In the genomic region with DNA sequence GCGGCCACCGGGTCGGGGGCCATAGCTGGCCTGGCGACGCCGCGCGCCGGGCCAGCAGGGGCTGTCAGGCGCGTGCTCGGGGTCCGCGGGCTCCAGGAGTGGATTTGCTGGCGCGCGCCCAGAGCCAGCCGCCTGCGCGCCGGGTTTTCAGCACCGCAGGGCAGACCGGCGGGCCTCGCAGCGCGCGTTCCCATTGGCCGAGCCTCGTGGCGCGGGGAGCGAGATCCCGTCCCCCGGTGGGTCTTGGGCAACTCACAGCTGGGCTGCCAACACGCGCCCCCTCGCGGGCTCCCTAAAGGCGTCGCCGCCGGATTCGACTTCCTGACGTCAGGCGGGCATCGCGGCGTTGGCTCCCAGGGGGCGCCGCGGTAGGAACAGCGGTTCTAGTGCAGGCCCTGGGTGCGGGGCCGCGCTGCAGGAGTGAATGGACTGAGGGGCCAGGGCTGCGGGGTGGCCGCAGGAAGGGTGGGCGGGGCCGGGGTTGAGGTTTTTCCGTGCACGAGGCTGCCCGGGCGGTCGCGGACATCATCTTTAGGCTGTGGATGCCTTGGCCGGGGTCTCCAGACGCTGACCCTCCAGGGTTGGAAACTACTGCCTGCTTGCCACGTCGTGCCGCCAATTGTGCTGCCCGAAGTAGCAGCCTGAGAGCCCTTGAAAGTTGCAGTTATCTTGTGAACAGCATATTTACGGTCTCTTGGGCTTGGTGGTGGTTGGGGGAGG, we compare ENCODE assay signal across 8 cellular contexts. TPM values are rescaled to one million over a fixed set of nuclear protein-coding genes. Genes with fewer than 3 reads are reported as not detected.
A peak's percentile ranks its signal among the peaks of the same experiment; 100 is the strongest.
DNase-seq lines count a peak whose midpoint lies in the region; ATAC-seq and TF ChIP-seq lines count a peak whose summit lies in the region.

FADS1 (minus strand) TSS at position 268 of the 720 bp plus-strand sequence; CDS start at position 194, 74 bp downstream.

- H3K9me3 ChIP-seq in HCT116 (ENCODE audit: control insufficient read depth in 1 of 2, insufficient read depth in 1 of 2, low read depth in 1 of 2, low read length in 2 of 2) (no peaks in the 10 kb centered on the region), SU-DHL-6 (ENCODE audit: insufficient read depth, low read length) (no peaks in the 10 kb centered on the region), ovary (no peaks in the 10 kb centered on the region), transverse colon (no peaks in the 10 kb centered on the region)

- H3K4me2 ChIP-seq in HCT116 (ENCODE audit: low read length) (peak within 1 kb of the TSS; percentile 80), SU-DHL-6 (ENCODE audit: low read depth, low read length, poor library complexity, severe bottlenecking) (peak within 1 kb of the TSS; percentile 64)

- H3K4me1 ChIP-seq in HCT116 (ENCODE audit: control insufficient read depth in 1 of 2, insufficient read depth in 2 of 2, low read length in 2 of 2) (peaks cover 32 to 57% of the 10 kb centered on the region in 2 experiments), ovary (ENCODE audit: insufficient read depth) (no peaks in the 10 kb centered on the region), transverse colon (peaks cover 0 to 34% (median 22%) of the 10 kb centered on the region in 4 donors)

- WGBS in ovary, 3 donors = 0% methylated on average over 42 to 73 of the region's 73 CpGs
- 3% methylated on average over 50 of the region's 73 CpGs; no CpG with 5 or more reads in 1 of the 2 donors for WGBS in transverse colon (ENCODE audit: low coverage in 1 of 2), 2 donors

- no peaks in the 10 kb centered on the region for H3K9me3 Mint-ChIP-seq in activated naive CD8-positive, alpha-beta T cell treated with anti-CD3 and anti-CD28 coated beads, Interleukin-2, amount 50 U/mL, for 24 hours

- POLR2A ChIA-PET in HCT116 (lab: Charles Lee) = interaction anchor here (0.6 to 3.5 kb wide), 2 partner anchors 11 to 229 kb away, joined by 3 to 15 read pairs; no protein-coding TSS in a partner anchor

- H3K27me3 ChIP-seq in HCT116 (ENCODE audit: insufficient read depth, low read length) (no peaks in the 10 kb centered on the region), SU-DHL-6 (ENCODE audit: low read length) (no peaks in the 10 kb centered on the region), ovary (no peaks in the 10 kb centered on the region), transverse colon (peaks cover 28% of the 10 kb centered on the region)

- H3F3A ChIP-seq in SU-DHL-6 (ENCODE audit: insufficient read depth) = peaks cover 20% of the 10 kb centered on the region

- TF ChIP-seq CTCF in HCT116 (IDR thresholded peaks at IDR 0.05 in 2 of 3, conservative IDR thresholded peaks at IDR 0.05 in 1 of 3; ENCODE audit: borderline replicate concordance in 1 of 3, insufficient read depth in 1 of 3, low read depth in 2 of 3, low read length in 2 of 3) (peak in 2 of 3 experiments; percentile 41 to 64; a peak in 3 of 6 replicates), SU-DHL-6 (IDR thresholded peaks at IDR 0.05; ENCODE audit: insufficient read depth, low read length, poor library complexity, severe bottlenecking) (peak; percentile 67), ovary (IDR thresholded peaks at IDR 0.05) (peak; percentile 43 to 60 (median 56)), transverse colon (IDR thresholded peaks at IDR 0.05) (peak; percentile 31 to 47 (median 40))

- no peaks in the 10 kb centered on the region for H4K20me1 ChIP-seq in HCT116 (ENCODE audit: insufficient read depth)
- no peaks in the 10 kb centered on the region for H4K20me1 ChIP-seq in SU-DHL-6 (ENCODE audit: low read depth, low read length)

- RAD21 ChIA-PET in HCT116 (lab: Charles Lee; ENCODE audit: low non-redundant PET in 1 of 2, low total read pairs in 2 of 2, uncharacterized antibody in 2 of 2, unreplicated experiment in 2 of 2) = no interaction called here

- no peak for TF ChIP-seq RAD21 in HCT116 (IDR thresholded peaks at IDR 0.05; ENCODE audit: low read depth)

- H3K36me3 Mint-ChIP-seq in activated naive CD8-positive, alpha-beta T cell treated with anti-CD3 and anti-CD28 coated beads, Interleukin-2, amount 50 U/mL, for 24 hours (ENCODE audit: low read depth) = peaks cover 10% of the 10 kb centered on the region

- H2AFZ ChIP-seq in HCT116 (ENCODE audit: low read depth, low read length, poor library complexity, severe bottlenecking) (no peak within 1 kb of the TSS), SU-DHL-6 (ENCODE audit: low read depth, low read length, severe bottlenecking) (peak within 1 kb of the TSS; percentile 65)

- TF ChIP-seq EP300 in ovary (IDR thresholded peaks at IDR 0.05) (no peak), transverse colon (IDR thresholded peaks at IDR 0.05; ENCODE audit: low read depth) (no peak)

- TF ChIP-seq POLR2A in HCT116 (IDR thresholded peaks at IDR 0.05; ENCODE audit: borderline replicate concordance, extremely low read depth, insufficient read depth, insufficient read length) (peak; percentile 68), ovary (IDR thresholded peaks at IDR 0.05) (peak; percentile 45), transverse colon (IDR thresholded peaks at IDR 0.05) (peak; percentile 14)

- H3K27me3 Mint-ChIP-seq in activated naive CD8-positive, alpha-beta T cell treated with anti-CD3 and anti-CD28 coated beads, Interleukin-2, amount 50 U/mL, for 24 hours = peaks cover 32% of the 10 kb centered on the region

- H3K27ac ChIP-seq in HCT116 (ENCODE audit: low read depth, low read length) (peak within 1 kb of the TSS; percentile 96), SU-DHL-6 (ENCODE audit: low read depth, low read length) (peak within 1 kb of the TSS; percentile 93), ovary (peak within 1 kb of the TSS; percentile 95 to 98), transverse colon (peak within 1 kb of the TSS; percentile 86 to 96 (median 89))

- H3K4me3 ChIP-seq in HCT116 (replicated peaks in 1 of 2; ENCODE audit: low read depth in 1 of 2, low read length in 2 of 2) (peak within 1 kb of the TSS; percentile 85 to 89), SU-DHL-6 (ENCODE audit: insufficient read depth, low read length, poor library complexity, severe bottlenecking) (peak within 1 kb of the TSS; percentile 64), ovary (peak within 1 kb of the TSS; percentile 73), transverse colon (peak within 1 kb of the TSS; percentile 39 to 58 (median 50))

- no peaks in the 10 kb centered on the region for H3K9me2 ChIP-seq in HCT116 (ENCODE audit: insufficient read depth)
- no peaks in the 10 kb centered on the region for H3K9me2 ChIP-seq in SU-DHL-6 (replicated peaks; ENCODE audit: insufficient read depth, low read length)

- in situ Hi-C loops in transverse colon (cut with MboI; ENCODE audit: low pct_ligation_motif_present in 1 of 4, low pct_unique_long_range_greater_than_20kb in 1 of 4, low sequenced_read_pairs in 3 of 4) = no loop called here

- peak within 1 kb of the TSS; percentile 85 for H3K4me3 Mint-ChIP-seq in activated naive CD8-positive, alpha-beta T cell treated with anti-CD3 and anti-CD28 coated beads, Interleukin-2, amount 50 U/mL, for 24 hours

- H3K27ac Mint-ChIP-seq in activated naive CD8-positive, alpha-beta T cell treated with anti-CD3 and anti-CD28 coated beads, Interleukin-2, amount 50 U/mL, for 24 hours = peak within 1 kb of the TSS; percentile 58

- intact Hi-C loops in HCT116 (cut with micrococcal nuclease) (no loop called here), Right ventricle myocardium superior (cut with DNase I) (loop anchor here (5.0 kb wide), 1 partner anchor 70 kb away; no protein-coding TSS in a partner anchor), ovary (cut with DNase I) (no loop called here), transverse colon (cut with DNase I; ENCODE audit: low total_unique reads) (no loop called here)

- BruUV-seq in HCT116 (replicated peaks; lab: Mats Ljungman, UMichigan) = no TSS peak

- ATAC-seq in HCT116 (peak; percentile 57), Right ventricle myocardium superior (ENCODE audit: poor library complexity) (peak; percentile 69)
- peak; percentile 65 for ATAC-seq in activated naive CD8-positive, alpha-beta T cell treated with anti-CD3 and anti-CD28 coated beads, Interleukin-2, amount 50 U/mL, for 24 hours

- peaks cover 13% of the 10 kb centered on the region for H3K4me1 Mint-ChIP-seq in activated naive CD8-positive, alpha-beta T cell treated with anti-CD3 and anti-CD28 coated beads, Interleukin-2, amount 50 U/mL, for 24 hours

- H3K79me2 ChIP-seq in HCT116 (ENCODE audit: insufficient read depth, low read length) = peaks cover 9% of the 10 kb centered on the region
- 0 out of 2 replicates have a peak, but pooled peaks cover 10% of the 10 kb centered on the region for H3K79me2 ChIP-seq in SU-DHL-6 (ENCODE audit: insufficient read depth, low read length)

- DNase-seq in GDM1 (lab: John Stamatoyannopoulos, UW) (peak; percentile 96), HCT116 (ENCODE audit: low read depth, low spot score) (peak; percentile 91), NCI-H1105 (lab: John Stamatoyannopoulos, UW) (peak; percentile 99), Right ventricle myocardium superior (peak; percentile 94), ovary (peak; percentile 88 to 94 (median 92)), transverse colon (peak; percentile 83)
- peak; percentile 86 for DNase-seq in activated naive CD8-positive, alpha-beta T cell treated with anti-CD3 and anti-CD28 coated beads, Interleukin-2, amount 50 U/mL, for 24 hours

- H3K9ac ChIP-seq in HCT116 (ENCODE audit: low read length) (peak within 1 kb of the TSS; percentile 98), SU-DHL-6 (ENCODE audit: low read length) (peak within 1 kb of the TSS; percentile 73)

- CTCF ChIA-PET in HCT116 (lab: Charles Lee) = interaction anchor here (0.7 to 4.0 kb wide), 4 partner anchors 20 to 265 kb away, joined by 3 to 22 read pairs (median 4); no protein-coding TSS in a partner anchor

- H3K36me3 ChIP-seq in HCT116 (ENCODE audit: control insufficient read depth in 1 of 2, insufficient read depth in 2 of 2, low read length in 2 of 2) (peaks cover 0 to 6% of the 10 kb centered on the region in 2 experiments; a peak in 2 of 4 replicates), SU-DHL-6 (ENCODE audit: low read length) (no peaks in the 10 kb centered on the region), ovary (no peaks in the 10 kb centered on the region), transverse colon (peaks cover 0 to 5% (median 0%) of the 10 kb centered on the region in 4 donors)

TF ChIP-seq in HCT116, 20 proteins besides CTCF, POLR2A, EP300 and RAD21 (continues in another document):
- no peak for TF ChIP-seq CBX3 (IDR thresholded peaks at IDR 0.05; ENCODE audit: low read depth)
- peak; percentile 80 for TF ChIP-seq POLR2AphosphoS5 (IDR thresholded peaks at IDR 0.05; ENCODE audit: low read depth, low read length)

RNA-seq across cellular contexts. Expression of gene FADS1, which starts in this region (rescaled TPM):
- total RNA-seq in HCT116 (2021; ENCODE audit: unreplicated experiment) (56.6 TPM), Right ventricle myocardium superior (21.3 TPM), ovary (100 to 1,000 TPM in 1 of 7 donors, 10 to 100 TPM in 6; 16.2 to 242 (median 53.7) TPM), transverse colon (10 to 100 TPM in 1 of 4 donors, 1 to 10 TPM in 3; 2.2 to 13.8 (median 3.7) TPM)
- 28.8 and 36.3 TPM in 2 replicates for polyA plus RNA-seq in HCT116 (2012)
- 10 to 100 TPM; 20.1 to 45.3 TPM for polyA plus RNA-seq in ovary

Comparison
In these comparisons a context has a peak if more than half of its experiments do, and no peak if none do; other contexts are left out.
1. Peak in every context shown above with its lines: DNase-seq, ATAC-seq, H3K4me3 ChIP-seq and H3K27ac ChIP-seq.
2. POLR2A ChIP-seq: peak in every context shown above with its lines; median percentile 68 in HCT116; 45 in ovary; 14 in transverse colon.